In genomic region chr5:154166901-154167791, GRCh38 we compare ENCODE assay signal across 1 cellular context.
TF ChIP-seq lines count a peak whose summit lies in the region.

No MANE protein-coding gene starts in this region.

TF ChIP-seq in H1, 55 proteins besides CTCF, POLR2A, EP300 and RAD21 (continued from another document):
- peak; percentile 86 for TF ChIP-seq TCF12 (IDR thresholded peaks at IDR 0.05; ENCODE audit: low read depth, low read length)
- TF ChIP-seq MAFK (IDR thresholded peaks at IDR 0.05; ENCODE audit: low read depth, low read length), result no peak
- peak; percentile 43; the same call in 1 of the 2 replicates for TF ChIP-seq SP1 (IDR thresholded peaks at IDR 0.05; ENCODE audit: low read depth, low read length)
- TF ChIP-seq RXRA (IDR thresholded peaks at IDR 0.05; ENCODE audit: insufficient read depth, low read depth, low read length), result no peak
- TF ChIP-seq POLR2AphosphoS5 (IDR thresholded peaks at IDR 0.05; ENCODE audit: low read depth, low read length), result no peak
- peak in 1 of 2 experiments; percentile 58 for TF ChIP-seq BCL11A (IDR thresholded peaks at IDR 0.05; ENCODE audit: low read depth in 2 of 2, low read length in 2 of 2)
- TF ChIP-seq SP4 (IDR thresholded peaks at IDR 0.05; ENCODE audit: low read length), result no peak
- no peak for TF ChIP-seq CREB1 (IDR thresholded peaks at IDR 0.05)
- TF ChIP-seq FOSL1 (IDR thresholded peaks at IDR 0.05; ENCODE audit: insufficient read depth, low read depth, low read length), result no peak
- no peak for TF ChIP-seq SIN3A (conservative IDR thresholded peaks at IDR 0.05 in 1 of 2, IDR thresholded peaks at IDR 0.05 in 1 of 2; ENCODE audit: low read depth in 1 of 2, low read length in 2 of 2)
- TF ChIP-seq CBX8 (IDR thresholded peaks at IDR 0.05; ENCODE audit: borderline replicate concordance, low read depth, low read length), result no peak
- TF ChIP-seq SIX5 (IDR thresholded peaks at IDR 0.05; ENCODE audit: low read depth, low read length), result no peak
- TF ChIP-seq ZNF274 (IDR thresholded peaks at IDR 0.05; ENCODE audit: borderline replicate concordance, extremely low read depth, low read length), result no peak
